13 cellular contexts compared by ENCODE assay signal in the genomic region with DNA sequence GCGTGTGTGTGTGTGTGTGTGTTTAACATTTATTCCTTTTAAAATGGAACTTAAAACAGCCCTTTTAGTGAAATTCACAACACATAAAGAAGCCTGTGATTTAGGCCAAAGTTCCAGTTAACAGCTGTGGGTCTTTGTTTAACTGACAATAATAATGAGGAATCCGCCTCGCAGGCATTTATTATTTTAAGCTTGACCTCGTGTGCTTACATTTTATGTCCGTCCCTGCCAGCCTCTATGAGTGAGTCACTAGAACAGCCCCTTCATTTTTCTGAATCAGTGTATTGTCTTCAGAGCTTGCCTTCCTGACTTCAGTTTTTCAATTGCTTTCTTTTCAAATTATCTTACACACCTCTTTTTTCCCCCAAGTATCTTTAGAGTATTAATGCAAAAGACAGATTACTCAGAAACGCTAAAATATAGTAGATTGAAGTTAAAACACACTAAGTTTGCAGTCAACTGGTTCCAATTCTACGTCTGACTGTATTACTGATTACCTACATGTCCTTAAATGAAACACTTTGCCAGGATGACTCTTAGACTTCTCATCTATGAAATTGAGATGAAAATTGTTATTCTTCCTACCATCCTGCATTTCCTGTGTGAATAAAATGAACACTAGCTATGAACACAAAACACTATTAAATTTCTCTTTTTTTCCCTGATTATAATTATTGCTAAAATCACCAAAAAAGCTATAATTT.
DNase-seq lines count a peak whose midpoint lies in the region; ATAC-seq and TF ChIP-seq lines count a peak whose summit lies in the region.
"Had no signal": no experiment of that assay in that cellular context is flagged by ENCODE, and none has a peak within 500 bp of the region (broad histone marks: within the 10 kb centered on the region; RNA-seq: fewer than 3 reads in every experiment).

No MANE protein-coding gene starts in this region.

- DNase-seq in HPDE6-E6E7 (ENCODE audit: extremely low spot score) (peak; percentile 37), adipocyte (ENCODE audit: low read depth) (peak; percentile 82), fibroblast of the conjunctiva (ENCODE audit: low read depth) (peak; percentile 47), pulmonary artery endothelial cell (ENCODE audit: low read depth, low spot score) (peak; percentile 88), MM.1S (no peak), upper lobe of right lung (no peak), OCI-LY7 (ENCODE audit: low spot score) (no peak)
- DNase-seq: activated CD4-positive, CD25-positive, alpha-beta regulatory T cell; DMS 273 treated with DMSO at 0.1 percent for 48 hours; erythroblast; Kasumi-1; stimulated activated naive CD4-positive, alpha-beta T cell treated with Interleukin-2 at 50 U/mL for 16 hours had no signal

- no peak overlapping the region for H3K4me2 ChIP-seq in MM.1S (ENCODE audit: low read depth, low read length)
- H3K4me2 ChIP-seq in OCI-LY7 (ENCODE audit: low read length) = no peak overlapping the region

- CTCF ChIA-PET in OCI-LY7 (lab: Charles Lee; ENCODE audit: unreplicated experiment) = no interaction called here

- H3K9me3 ChIP-seq in adipocyte (ENCODE audit: control insufficient read depth, low read length) (no peaks in the 10 kb centered on the region), MM.1S (replicated peaks; ENCODE audit: insufficient read depth, low read length) (no peaks in the 10 kb centered on the region), upper lobe of right lung (no peaks in the 10 kb centered on the region), OCI-LY7 (ENCODE audit: low read length) (no peaks in the 10 kb centered on the region)

- H3F3A ChIP-seq in MM.1S (ENCODE audit: insufficient read depth, low read length) = no peaks in the 10 kb centered on the region

- H3K4me1 ChIP-seq in adipocyte (ENCODE audit: control insufficient read depth, insufficient read depth, low read length) = peaks cover 5% of the 10 kb centered on the region
- peaks cover 10% of the 10 kb centered on the region; the same call in 1 of the 2 replicates for H3K4me1 ChIP-seq in MM.1S (ENCODE audit: low read length)
- H3K4me1 ChIP-seq in upper lobe of right lung = no peaks in the 10 kb centered on the region
- H3K4me1 ChIP-seq in OCI-LY7 (ENCODE audit: insufficient read depth, low read length, poor library complexity, severe bottlenecking) = no peaks in the 10 kb centered on the region

- H3K27ac ChIP-seq in MM.1S (ENCODE audit: low read length) (no peak overlapping the region), upper lobe of right lung (no peak overlapping the region), OCI-LY7 (ENCODE audit: low read depth, low read length, poor library complexity, severe bottlenecking) (no peak overlapping the region)

- intact Hi-C loops in upper lobe of right lung (cut with DNase I) (no loop called here), OCI-LY7 (cut with micrococcal nuclease; ENCODE audit: unreplicated experiment) (no loop called here)

- no TSS peak for BruUV-seq in OCI-LY7 (replicated peaks; lab: Mats Ljungman, UMichigan)

- H3K4me3 ChIP-seq in adipocyte (ENCODE audit: low read length) (no peak overlapping the region), MM.1S (ENCODE audit: low read length) (no peak overlapping the region), upper lobe of right lung (no peak overlapping the region), OCI-LY7 (ENCODE audit: low read depth, low read length, poor library complexity, severe bottlenecking) (no peak overlapping the region)

- no peaks in the 10 kb centered on the region for H3K9me2 ChIP-seq in MM.1S (replicated peaks; ENCODE audit: insufficient read depth, low read length)
- no peaks in the 10 kb centered on the region for H3K9me2 ChIP-seq in OCI-LY7 (ENCODE audit: insufficient read depth, low read length)

- POLR2A ChIA-PET in OCI-LY7 (lab: Charles Lee) = interaction anchor here (0.6 to 0.7 kb wide), 4 partner anchors 13 to 1062 kb away, joined by 3 read pairs; no protein-coding TSS in a partner anchor

- ATAC-seq in upper lobe of right lung (no peak), GM18868 (IDR thresholded peaks at IDR 0.05; ENCODE audit: unreplicated experiment) (no peak)

- H4K20me1 ChIP-seq in MM.1S (ENCODE audit: insufficient read depth, low read length) = no peaks in the 10 kb centered on the region
- no peaks in the 10 kb centered on the region for H4K20me1 ChIP-seq in OCI-LY7 (ENCODE audit: insufficient read depth, low read length)

- H2AFZ ChIP-seq in MM.1S (ENCODE audit: low read length) (no peak overlapping the region), OCI-LY7 (ENCODE audit: low read length) (no peak overlapping the region)

- no peaks in the 10 kb centered on the region for H3K79me2 ChIP-seq in MM.1S (ENCODE audit: low read length)
- no peaks in the 10 kb centered on the region for H3K79me2 ChIP-seq in OCI-LY7 (ENCODE audit: insufficient read depth, low read depth, low read length)

- TF ChIP-seq CTCF in MM.1S (IDR thresholded peaks at IDR 0.05; ENCODE audit: low read length) = no peak
- TF ChIP-seq CTCF in upper lobe of right lung (IDR thresholded peaks at IDR 0.05) = no peak
- TF ChIP-seq CTCF in OCI-LY7 (conservative IDR thresholded peaks at IDR 0.05; ENCODE audit: low read length) = no peak

- H3K27me3 ChIP-seq in adipocyte (replicated peaks; ENCODE audit: control insufficient read depth, insufficient read depth, low read length) = no peaks in the 10 kb centered on the region
- H3K27me3 ChIP-seq in MM.1S (replicated peaks; ENCODE audit: insufficient read depth, low read length) = no peaks in the 10 kb centered on the region
- no peaks in the 10 kb centered on the region for H3K27me3 ChIP-seq in upper lobe of right lung

- H3K9ac ChIP-seq in adipocyte (ENCODE audit: low read length) = no peak overlapping the region
- H3K9ac ChIP-seq in MM.1S (ENCODE audit: low read length) = no peak overlapping the region

- no peaks in the 10 kb centered on the region for H3K36me3 ChIP-seq in adipocyte (ENCODE audit: control insufficient read depth, insufficient read depth, low read length, severe bottlenecking)
- H3K36me3 ChIP-seq in MM.1S (replicated peaks; ENCODE audit: insufficient read depth, low read length) = no peaks in the 10 kb centered on the region
- H3K36me3 ChIP-seq in upper lobe of right lung = no peaks in the 10 kb centered on the region
- no peaks in the 10 kb centered on the region for H3K36me3 ChIP-seq in OCI-LY7 (ENCODE audit: insufficient read depth, low read length)

Comparison
In these comparisons a context has a peak if more than half of its experiments do, and no peak if none do; other contexts are left out.
1. DNase-seq: peak in HPDE6-E6E7 (single experiment), adipocyte (single experiment), fibroblast of the conjunctiva (single experiment) and pulmonary artery endothelial cell (single experiment); none in MM.1S (single experiment), upper lobe of right lung (single experiment) and OCI-LY7 (single experiment).